Comparison of ENCODE assay signal across 8 cellular contexts in the genomic region with DNA sequence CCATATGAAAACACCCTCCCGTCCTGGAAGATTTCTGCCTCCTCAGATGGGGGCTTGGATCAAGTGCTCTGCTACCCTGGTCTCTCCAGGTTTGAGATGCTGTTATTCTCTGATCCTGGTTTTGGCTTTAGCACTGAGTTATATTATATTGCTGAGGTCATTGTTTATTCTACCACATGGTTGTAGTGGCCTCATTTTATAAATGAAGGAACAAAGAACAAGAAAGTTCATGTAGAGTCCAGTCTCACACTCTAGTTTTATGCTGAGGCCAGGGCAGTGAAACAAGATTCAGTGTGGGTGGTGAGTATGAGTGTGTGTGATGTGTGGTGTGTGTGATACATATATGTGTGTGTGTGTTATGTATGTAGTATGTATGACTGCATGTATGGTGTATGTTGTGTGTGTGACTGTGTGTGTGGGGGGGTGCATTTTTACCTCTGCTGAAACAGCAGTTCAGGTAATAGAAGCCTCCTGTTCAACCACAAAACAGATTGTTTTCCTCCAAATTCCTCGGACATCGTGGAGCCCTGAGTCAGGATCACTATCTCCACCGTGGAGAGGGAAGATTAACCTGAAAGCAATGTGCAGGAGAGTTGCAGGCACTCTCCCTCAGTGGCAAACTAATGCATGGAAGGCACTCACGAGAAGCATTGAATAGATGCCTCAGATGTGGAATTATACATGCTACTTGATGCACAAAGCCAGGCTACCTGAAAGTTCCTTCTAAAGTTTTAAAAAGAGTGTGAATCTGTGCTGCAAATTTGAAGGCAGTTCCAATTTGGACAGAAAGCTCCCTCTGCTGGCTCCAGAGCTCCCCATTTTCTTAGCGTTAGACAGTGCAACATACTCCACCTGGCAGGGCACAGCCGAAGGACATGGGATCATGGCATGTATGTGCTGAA.
A peak's percentile ranks its signal among the peaks of the same experiment; 100 is the strongest.
DNase-seq lines count a peak whose midpoint lies in the region; ATAC-seq and TF ChIP-seq lines count a peak whose summit lies in the region.

No MANE protein-coding gene starts in this region.

- no peaks in the 10 kb centered on the region for H3K36me3 ChIP-seq in DOHH2 (ENCODE audit: control insufficient read depth, low read length)

- peaks cover 13% of the 10 kb centered on the region for H3K4me1 Mint-ChIP-seq in endothelial cell (ENCODE audit: unreplicated experiment)
- no peaks in the 10 kb centered on the region for H3K4me1 Mint-ChIP-seq in activated CD4-positive, alpha-beta T cell treated with anti-CD3 and anti-CD28 coated beads, Interleukin-2, amount 10 ng/mL, durations not matched to agents 7 days and 5 days

- no peak overlapping the region for H3K4me3 Mint-ChIP-seq in endothelial cell (ENCODE audit: unreplicated experiment)
- H3K4me3 Mint-ChIP-seq in activated CD4-positive, alpha-beta T cell treated with anti-CD3 and anti-CD28 coated beads, Interleukin-2, amount 10 ng/mL, durations not matched to agents 7 days and 5 days: no peak overlapping the region

- CTCF ChIA-PET in activated CD4-positive, alpha-beta T cell treated with anti-CD3 and anti-CD28 coated beads, Interleukin-2, amount 10 ng/mL, durations not matched to agents 7 days and 5 days (lab: Charles Lee): no interaction called here

- ATAC-seq in HG03135 (IDR thresholded peaks at IDR 0.05; ENCODE audit: unreplicated experiment): no peak
- ATAC-seq in HG02571 (IDR thresholded peaks at IDR 0.05; ENCODE audit: unreplicated experiment): no peak
- no peak for ATAC-seq in HG02678 (IDR thresholded peaks at IDR 0.05; ENCODE audit: unreplicated experiment)

- TF ChIP-seq CTCF in DOHH2 (IDR thresholded peaks at IDR 0.05; ENCODE audit: low read depth, low read length, poor library complexity, severe bottlenecking): peak; percentile 45
- TF ChIP-seq CTCF in endothelial cell (IDR thresholded peaks at IDR 0.05; ENCODE audit: unreplicated experiment): no peak

- H3K27me3 Mint-ChIP-seq in endothelial cell (ENCODE audit: unreplicated experiment): no peaks in the 10 kb centered on the region
- no peaks in the 10 kb centered on the region for H3K27me3 Mint-ChIP-seq in activated CD4-positive, alpha-beta T cell treated with anti-CD3 and anti-CD28 coated beads, Interleukin-2, amount 10 ng/mL, durations not matched to agents 7 days and 5 days

- H3K9me3 ChIP-seq in DOHH2 (ENCODE audit: control insufficient read depth, insufficient read depth, low read length): no peaks in the 10 kb centered on the region

- no peak overlapping the region for H3K4me2 ChIP-seq in DOHH2 (ENCODE audit: low read length)

- H3K36me3 Mint-ChIP-seq in endothelial cell (ENCODE audit: low read depth, unreplicated experiment): no peaks in the 10 kb centered on the region
- no peaks in the 10 kb centered on the region for H3K36me3 Mint-ChIP-seq in activated CD4-positive, alpha-beta T cell treated with anti-CD3 and anti-CD28 coated beads, Interleukin-2, amount 10 ng/mL, durations not matched to agents 7 days and 5 days (ENCODE audit: low read depth)

- no peaks in the 10 kb centered on the region for H3K79me2 ChIP-seq in DOHH2 (ENCODE audit: control insufficient read depth, low read length)

- no peak overlapping the region for H3K4me3 ChIP-seq in DOHH2 (ENCODE audit: low read length)

- H3F3A ChIP-seq in DOHH2 (ENCODE audit: control insufficient read depth, insufficient read depth): no peaks in the 10 kb centered on the region

- no peaks in the 10 kb centered on the region for H3K27me3 ChIP-seq in DOHH2 (ENCODE audit: control insufficient read depth, low read length)

- no peaks in the 10 kb centered on the region for H4K20me1 ChIP-seq in DOHH2 (ENCODE audit: control insufficient read depth, insufficient read depth, low read depth, low read length)

- H3K27ac ChIP-seq in DOHH2 (ENCODE audit: low read depth, low read length): no peak overlapping the region

- H3K27ac Mint-ChIP-seq in endothelial cell (ENCODE audit: unreplicated experiment): no peak overlapping the region
- H3K27ac Mint-ChIP-seq in activated CD4-positive, alpha-beta T cell treated with anti-CD3 and anti-CD28 coated beads, Interleukin-2, amount 10 ng/mL, durations not matched to agents 7 days and 5 days: no peak overlapping the region

- H3K9me3 Mint-ChIP-seq in endothelial cell (ENCODE audit: unreplicated experiment): no peaks in the 10 kb centered on the region
- no peaks in the 10 kb centered on the region for H3K9me3 Mint-ChIP-seq in activated CD4-positive, alpha-beta T cell treated with anti-CD3 and anti-CD28 coated beads, Interleukin-2, amount 10 ng/mL, durations not matched to agents 7 days and 5 days

- DNase-seq in NCI-H226 (peak; percentile 68), endothelial cell (ENCODE audit: low spot score) (peak; percentile 28), mucosa of gallbladder (ENCODE audit: low spot score) (peak; percentile 49)
- no peak for DNase-seq in activated CD4-positive, alpha-beta T cell treated with anti-CD3 and anti-CD28 coated beads, Interleukin-2, amount 10 ng/mL, durations not matched to agents 7 days and 5 days

- POLR2A ChIA-PET in activated CD4-positive, alpha-beta T cell treated with anti-CD3 and anti-CD28 coated beads, Interleukin-2, amount 10 ng/mL, durations not matched to agents 7 days and 5 days (lab: Charles Lee): no interaction called here

- H3K4me1 ChIP-seq in DOHH2 (ENCODE audit: control insufficient read depth, low read length): no peaks in the 10 kb centered on the region

- no peaks in the 10 kb centered on the region for H3K9me2 ChIP-seq in DOHH2 (replicated peaks; ENCODE audit: control insufficient read depth, low read length)
